Comparison of ENCODE assay signal across 14 cellular contexts in the genomic region with DNA sequence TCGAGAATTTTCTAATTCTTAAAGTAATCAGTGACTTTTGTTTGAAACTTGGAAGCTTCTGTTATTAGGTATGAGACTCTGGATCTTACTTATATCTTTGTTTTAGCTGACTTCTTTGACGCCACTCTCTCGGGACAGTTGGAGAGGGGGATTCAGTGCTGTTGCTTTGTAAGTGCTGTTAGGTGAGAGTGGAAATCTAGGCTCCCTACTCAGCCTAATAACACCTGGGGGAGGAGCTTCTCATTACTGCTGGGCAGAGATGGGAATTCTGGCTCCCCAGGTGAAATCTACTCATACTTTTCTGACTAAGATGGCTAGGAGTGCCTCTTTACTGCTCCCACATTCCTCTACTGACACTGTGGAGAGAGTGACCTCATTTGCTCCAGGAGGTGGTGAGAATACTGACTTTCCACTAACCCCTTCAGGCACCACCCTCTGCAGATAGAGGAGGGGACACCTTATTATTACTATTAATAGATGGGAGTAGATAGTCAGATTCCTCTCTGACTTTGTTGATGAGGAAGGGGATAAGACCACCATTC.
DNase-seq lines count a peak whose midpoint lies in the region; ATAC-seq and TF ChIP-seq lines count a peak whose summit lies in the region.
"Had no signal": no experiment of that assay in that cellular context is flagged by ENCODE, and none has a peak within 500 bp of the region (broad histone marks: within the 10 kb centered on the region; RNA-seq: fewer than 3 reads in every experiment).

No MANE protein-coding gene starts in this region.

- no peak overlapping the region for H3K27ac ChIP-seq in RWPE2 (ENCODE audit: poor library complexity, severe bottlenecking)
- H3K27ac ChIP-seq: C4-2B had no signal

- peaks cover 4% of the 10 kb centered on the region for H3K36me3 Mint-ChIP-seq in natural killer cell treated with Interleukin-12 subunit alpha and Interleukin-12 subunit beta and Interleukin-15 and Interleukin-18, amount 100 ng/mL, for 72 hours

- no peak overlapping the region for H3K4me3 ChIP-seq in RWPE2 (ENCODE audit: severe bottlenecking)
- H3K4me3 ChIP-seq in epithelial cell of esophagus (ENCODE audit: low read length): no peak overlapping the region

- H3K27ac Mint-ChIP-seq in natural killer cell treated with Interleukin-12 subunit alpha and Interleukin-12 subunit beta and Interleukin-15 and Interleukin-18, amount 100 ng/mL, for 72 hours: no peak overlapping the region

- no peaks in the 10 kb centered on the region for H3K9me3 ChIP-seq in RWPE2 (ENCODE audit: severe bottlenecking)

- no peaks in the 10 kb centered on the region for H3K36me3 ChIP-seq in RWPE2 (ENCODE audit: low read depth)

- no peaks in the 10 kb centered on the region for H3K9me3 Mint-ChIP-seq in natural killer cell treated with Interleukin-12 subunit alpha and Interleukin-12 subunit beta and Interleukin-15 and Interleukin-18, amount 100 ng/mL, for 72 hours

- H3K4me1 Mint-ChIP-seq in natural killer cell treated with Interleukin-12 subunit alpha and Interleukin-12 subunit beta and Interleukin-15 and Interleukin-18, amount 100 ng/mL, for 72 hours (ENCODE audit: low read depth in 2 of 2): peaks cover 11 to 17% of the 10 kb centered on the region in 2 donors

- peak; percentile 36; the same call in 1 of the 3 replicates for ATAC-seq in RWPE2 (ENCODE audit: low read depth)
- ATAC-seq in natural killer cell treated with Interleukin-12 subunit alpha and Interleukin-12 subunit beta and Interleukin-15 and Interleukin-18, amount 100 ng/mL, for 72 hours: no peak

- DNase-seq in Daoy (ENCODE audit: low read depth) (peak; percentile 2), RWPE2 (ENCODE audit: low spot score) (no peak), epithelial cell of esophagus (ENCODE audit: low read depth) (peak; percentile 67), NCI-H524 treated with DMSO at 0.1 percent for 48 hours (lab: John Stamatoyannopoulos, UW) (no peak), NCI-H510A treated with DMSO at 0.1 percent for 48 hours (lab: John Stamatoyannopoulos, UW) (no peak)
- no peak for DNase-seq in natural killer cell treated with Interleukin-12 subunit alpha and Interleukin-12 subunit beta and Interleukin-15 and Interleukin-18, amount 100 ng/mL, for 72 hours (ENCODE audit: low spot score)
- DNase-seq in activated effector memory CD4-positive, alpha-beta T cell treated with Interleukin-2 at 50 U/mL for 16 hours: no peak
- DNase-seq: DMS79 treated with DMSO at 0.1 percent for 48 hours, HCEC 1CT, NCI-H1105, NCI-H1694, NCI-H510A, NCI-H82 had no signal

- H3K27me3 Mint-ChIP-seq in natural killer cell treated with Interleukin-12 subunit alpha and Interleukin-12 subunit beta and Interleukin-15 and Interleukin-18, amount 100 ng/mL, for 72 hours: no peaks in the 10 kb centered on the region

- H3K4me3 Mint-ChIP-seq in natural killer cell treated with Interleukin-12 subunit alpha and Interleukin-12 subunit beta and Interleukin-15 and Interleukin-18, amount 100 ng/mL, for 72 hours: peak overlapping the region; percentile 13

- H3K4me1 ChIP-seq in RWPE2 (ENCODE audit: insufficient read depth, poor library complexity, severe bottlenecking): no peaks in the 10 kb centered on the region

- no peaks in the 10 kb centered on the region for H3K27me3 ChIP-seq in RWPE2 (ENCODE audit: insufficient read depth, poor library complexity, severe bottlenecking)

- TF ChIP-seq CTCF in RWPE2 (IDR thresholded peaks at IDR 0.05; ENCODE audit: poor library complexity, severe bottlenecking) (no peak), epithelial cell of esophagus (IDR thresholded peaks at IDR 0.05; ENCODE audit: insufficient read depth, low read depth, low read length, missing control alignments) (no peak)

Comparison
In these comparisons a context has a peak if more than half of its experiments do, and no peak if none do; other contexts are left out.
1. DNase-seq: peak in Daoy (single experiment) and epithelial cell of esophagus (single experiment); none in RWPE2 (single experiment), natural killer cell treated with Interleukin-12 subunit alpha and Interleukin-12 subunit beta and Interleukin-15 and Interleukin-18, amount 100 ng/mL, for 72 hours (single experiment), NCI-H524 treated with DMSO at 0.1 percent for 48 hours (single experiment), NCI-H510A treated with DMSO at 0.1 percent for 48 hours (single experiment) and activated effector memory CD4-positive, alpha-beta T cell treated with Interleukin-2 at 50 U/mL for 16 hours (single experiment).